In the genomic region with DNA sequence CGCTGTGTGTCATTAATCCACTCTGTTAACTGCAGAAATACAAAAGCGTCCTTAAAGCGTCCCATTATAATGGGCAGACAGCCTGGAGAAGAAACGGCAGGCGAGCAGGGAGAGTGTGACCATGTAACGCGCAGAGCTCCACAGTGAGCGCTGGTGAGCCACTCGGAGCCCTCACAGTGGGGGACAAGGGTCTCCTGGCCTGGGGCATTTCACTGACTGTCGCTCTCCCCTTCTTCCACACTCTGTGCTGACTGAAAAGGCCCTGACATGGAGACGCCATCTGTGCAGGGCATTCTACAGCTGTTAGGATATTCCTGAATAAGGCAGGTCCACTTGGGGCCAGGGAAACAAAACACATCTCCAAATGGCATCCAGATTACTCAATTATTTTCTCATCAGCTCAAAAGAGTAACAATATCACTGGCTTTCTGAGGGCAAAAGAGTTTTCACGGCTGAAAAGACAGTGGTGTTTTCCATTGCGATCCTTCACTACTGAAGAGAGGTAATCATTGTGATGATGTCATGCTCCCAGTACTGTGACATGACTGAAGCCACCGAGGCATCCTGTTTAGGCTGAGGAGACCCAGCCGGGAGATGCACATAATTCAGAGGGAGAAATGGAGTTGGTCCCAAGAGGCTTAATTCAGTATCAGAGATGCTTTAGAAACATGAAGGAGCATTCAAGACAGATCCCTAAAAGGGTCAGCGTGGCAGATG, we compare ENCODE assay signal across 19 cellular contexts. TPM values are rescaled to one million over a fixed set of nuclear protein-coding genes. Genes with fewer than 3 reads are reported as not detected.
DNase-seq lines count a peak whose midpoint lies in the region; ATAC-seq and TF ChIP-seq lines count a peak whose summit lies in the region.
"Had no signal": no experiment of that assay in that cellular context is flagged by ENCODE, and none has a peak within 500 bp of the region (broad histone marks: within the 10 kb centered on the region; RNA-seq: fewer than 3 reads in every experiment).

No MANE protein-coding gene starts in this region.

- H3K27ac ChIP-seq in layer of hippocampus (ENCODE audit: low read depth, low read length), result peak overlapping the region; percentile 27
- H3K27ac ChIP-seq: 22Rv1, BLaER1, tibial artery had no signal

- intact Hi-C loops in natural killer cell (cut with micrococcal nuclease), result no loop called here

- H3K36me3 Mint-ChIP-seq in natural killer cell, result no peaks in the 10 kb centered on the region

- no peaks in the 10 kb centered on the region for H3K27me3 Mint-ChIP-seq in natural killer cell (ENCODE audit: low read depth in 2 of 2)
- H3K27me3 Mint-ChIP-seq: T-helper 17 cell had no signal

- no peak overlapping the region for H3K4me3 Mint-ChIP-seq in natural killer cell
- H3K4me3 Mint-ChIP-seq: T-helper 17 cell had no signal

- DNase-seq in DMS 273 (lab: John Stamatoyannopoulos, UW; ENCODE audit: unreplicated experiment) (peak; percentile 66), DMS 273 treated with DMSO at 0.1 percent for 48 hours (lab: John Stamatoyannopoulos, UW) (no peak), astrocyte of the hippocampus (ENCODE audit: low read depth, low spot score) (peak; percentile 10), superior temporal gyrus (ENCODE audit: extremely low spot score) (peak; percentile 57), natural killer cell (no peak)
- DNase-seq: activated CD4-positive, CD25-positive, alpha-beta regulatory T cell; DMS153; mesenchymal stem cell; NCI-H1417 treated with DMSO at 0.1 percent for 48 hours; NCI-H446 treated with DMSO at 0.1 percent for 48 hours; SHP77 treated with DMSO at 0.1 percent for 48 hours; stimulated activated CD4-positive, alpha-beta T cell treated with anti-CD3 and anti-CD28 coated beads, Interleukin-4, amount 100 ng/mL, for 4 hours; T-helper 17 cell; tibial artery had no signal

- no peaks in the 10 kb centered on the region for H3K9me3 Mint-ChIP-seq in natural killer cell

- H3K27me3 ChIP-seq in layer of hippocampus (ENCODE audit: control insufficient read depth, insufficient read depth, low read length), result no peaks in the 10 kb centered on the region
- H3K27me3 ChIP-seq: BLaER1, tibial artery had no signal

- no peak overlapping the region for H3K27ac Mint-ChIP-seq in natural killer cell
- H3K27ac Mint-ChIP-seq: T-helper 17 cell had no signal

- H3K4me1 Mint-ChIP-seq in natural killer cell, result peaks cover 0 to 33% of the 10 kb centered on the region in 2 donors

- TF ChIP-seq CTCF in natural killer cell (IDR thresholded peaks at IDR 0.05), result no peak

- ATAC-seq in GM18858 (IDR thresholded peaks at IDR 0.05; ENCODE audit: unreplicated experiment) (no peak), natural killer cell (no peak), GM19397 (IDR thresholded peaks at IDR 0.05; ENCODE audit: unreplicated experiment) (no peak)
- ATAC-seq: T-helper 17 cell had no signal

RNA-seq across cellular contexts. Expression of a gene that starts 24.1 kb away (rescaled TPM):
- 10 to 100 TPM; 37.6 to 42.4 (median 39.1) TPM for total RNA-seq in natural killer cell

RNA-seq across cellular contexts. Expression of a gene that starts 24.5 kb away (rescaled TPM):
- total RNA-seq in natural killer cell, result 10 to 100 TPM; 36.0 to 47.3 (median 46.9) TPM

Comparison
In these comparisons a context has a peak if more than half of its experiments do, and no peak if none do; other contexts are left out.
1. DNase-seq: peak in DMS 273 (single experiment), astrocyte of the hippocampus (single experiment) and superior temporal gyrus (single experiment); none in DMS 273 treated with DMSO at 0.1 percent for 48 hours (single experiment) and natural killer cell (single experiment).